In the genomic region with DNA sequence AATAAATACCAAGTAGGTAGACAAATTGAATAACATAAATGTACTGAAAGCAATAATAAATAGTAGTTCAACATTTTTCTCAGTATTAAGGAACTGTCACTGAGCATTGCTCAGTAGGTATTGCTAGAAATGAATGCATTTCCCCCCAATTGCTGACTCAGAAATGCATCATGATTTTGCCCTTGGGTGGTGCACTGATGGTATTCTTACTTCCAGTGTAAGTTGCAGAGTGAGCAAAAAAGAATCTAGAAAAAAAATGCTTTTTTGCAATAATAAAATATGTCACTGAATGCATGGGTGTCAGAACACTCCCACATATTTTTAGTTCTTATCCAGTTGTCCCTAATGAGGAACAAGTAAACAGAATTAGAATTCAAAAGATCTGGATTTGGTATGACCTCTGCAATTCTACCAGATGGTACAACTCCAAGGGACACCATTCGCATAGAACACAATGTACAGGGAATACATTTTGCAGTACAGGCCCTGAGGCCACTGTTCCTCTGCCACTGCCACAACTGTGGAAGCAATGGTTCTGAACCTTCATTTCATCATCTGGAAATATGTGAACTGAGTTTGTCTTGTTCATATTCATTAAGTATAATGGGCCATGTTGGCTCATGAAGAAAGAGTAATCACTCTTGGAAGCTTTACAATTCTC, we compare ENCODE assay signal across 11 cellular contexts.
DNase-seq lines count a peak whose midpoint lies in the region; ATAC-seq and TF ChIP-seq lines count a peak whose summit lies in the region.
"Had no signal": no experiment of that assay in that cellular context is flagged by ENCODE, and none has a peak within 500 bp of the region (broad histone marks: within the 10 kb centered on the region; RNA-seq: fewer than 3 reads in every experiment).

No MANE protein-coding gene starts in this region.

- peaks cover 15% of the 10 kb centered on the region; the same call in 1 of the 2 replicates for H3K79me2 ChIP-seq in GM23248 (ENCODE audit: insufficient read depth)

- no peak overlapping the region for H3K9ac ChIP-seq in GM23248

- no peaks in the 10 kb centered on the region for H4K20me1 ChIP-seq in GM23248 (ENCODE audit: insufficient read depth)

- no peak overlapping the region for H3K4me3 ChIP-seq in GM23248
- H3K4me3 ChIP-seq in foreskin fibroblast (ENCODE audit: low read depth in 1 of 2, low read length in 2 of 2) = no peak overlapping the region

- ATAC-seq in activated T-helper 17 cell treated with anti-CD3 and anti-CD28 coated beads, Interleukin-2, amount 50 U/mL, for 72 hours (replicated peaks) = peak; percentile 90

- WGBS in GM23248 (ENCODE audit: low coverage in 1 of 2, low lambda C conversion rate in 2 of 2, missing lambda C conversion rate in 2 of 2), 2 experiments = 94 to 96% methylated on average over 1 of the region's 1 CpG

- H3K27ac Mint-ChIP-seq in activated T-helper 17 cell treated with anti-CD3 and anti-CD28 coated beads, Interleukin-2, amount 50 U/mL, for 72 hours = no peak overlapping the region
- H3K27ac Mint-ChIP-seq: immature natural killer cell had no signal

- no peaks in the 10 kb centered on the region for H3K27me3 Mint-ChIP-seq in activated T-helper 17 cell treated with anti-CD3 and anti-CD28 coated beads, Interleukin-2, amount 50 U/mL, for 72 hours

- H3K9me2 ChIP-seq in GM23248 (ENCODE audit: insufficient read depth) = no peaks in the 10 kb centered on the region

- no peaks in the 10 kb centered on the region for H3K9me3 ChIP-seq in GM23248 (ENCODE audit: low read depth)

- peak overlapping the region; percentile 34 for H3K27ac ChIP-seq in GM23248
- H3K27ac ChIP-seq: HL-60 had no signal

- TF ChIP-seq CTCF in foreskin fibroblast (IDR thresholded peaks at IDR 0.05; ENCODE audit: low read depth, low read length) (no peak), GM10266 (IDR thresholded peaks at IDR 0.05; ENCODE audit: control insufficient read depth, insufficient read depth, low read depth, missing control alignments) (no peak)

- no peak overlapping the region for H2AFZ ChIP-seq in GM23248

- no peaks in the 10 kb centered on the region for H3K36me3 ChIP-seq in GM23248 (ENCODE audit: low read depth)

- H3K4me1 ChIP-seq in GM23248 (ENCODE audit: insufficient read depth) = peaks cover 36% of the 10 kb centered on the region

- no peaks in the 10 kb centered on the region for H3K27me3 ChIP-seq in GM23248 (replicated peaks; ENCODE audit: insufficient read depth)

- peak; percentile 37 for DNase-seq in AG20443 (ENCODE audit: low spot score)
- peak; percentile 81 for DNase-seq in GM23248
- peak; percentile 63 to 83 for DNase-seq in foreskin fibroblast
- DNase-seq in Kasumi-1 (lab: John Stamatoyannopoulos, UW) = no peak
- no peak for DNase-seq in NCI-H1105 (lab: John Stamatoyannopoulos, UW)
- DNase-seq in GM10266 (ENCODE audit: extremely low spot score) = no peak
- DNase-seq: central memory CD4-positive, alpha-beta T cell; immature natural killer cell; NCI-H446 had no signal

- no peak overlapping the region for H3K4me3 Mint-ChIP-seq in activated T-helper 17 cell treated with anti-CD3 and anti-CD28 coated beads, Interleukin-2, amount 50 U/mL, for 72 hours
- H3K4me3 Mint-ChIP-seq: immature natural killer cell had no signal

- peak overlapping the region; percentile 5 for H3K4me2 ChIP-seq in GM23248 (ENCODE audit: unreplicated experiment)

- H3F3A ChIP-seq in GM23248 (ENCODE audit: insufficient read depth) = peaks cover 26% of the 10 kb centered on the region

- in situ Hi-C loops in GM23248 (cut with MboI) = loop anchor here (25.0 kb wide), 3 partner anchors 375 to 850 kb away; partner anchors contain the start of genes C1orf53 and LHX9

- no peaks in the 10 kb centered on the region for H3K36me3 Mint-ChIP-seq in activated T-helper 17 cell treated with anti-CD3 and anti-CD28 coated beads, Interleukin-2, amount 50 U/mL, for 72 hours (ENCODE audit: low read depth)
- H3K36me3 Mint-ChIP-seq: immature natural killer cell had no signal

- no peaks in the 10 kb centered on the region for H3K9me3 Mint-ChIP-seq in activated T-helper 17 cell treated with anti-CD3 and anti-CD28 coated beads, Interleukin-2, amount 50 U/mL, for 72 hours
- H3K9me3 Mint-ChIP-seq: immature natural killer cell had no signal

- H3K4me1 Mint-ChIP-seq in activated T-helper 17 cell treated with anti-CD3 and anti-CD28 coated beads, Interleukin-2, amount 50 U/mL, for 72 hours = no peaks in the 10 kb centered on the region

Comparison
In these comparisons a context has a peak if more than half of its experiments do, and no peak if none do; other contexts are left out.
1. DNase-seq: peak in AG20443 (single experiment), GM23248 (single experiment) and foreskin fibroblast (2 of 2); none in Kasumi-1 (0 of 2), NCI-H1105 (single experiment) and GM10266 (single experiment).